8 cellular contexts compared by ENCODE assay signal in genomic region chr17:51372345-51373004, GRCh38.
DNase-seq lines count a peak whose midpoint lies in the region; ATAC-seq and TF ChIP-seq lines count a peak whose summit lies in the region.

No MANE protein-coding gene starts in this region.

- H3K4me3 ChIP-seq in stomach: no peak overlapping the region

- 56 to 68% (median 60%) methylated on average over 5 of the region's 5 CpGs for WGBS in stomach, 5 donors

- peak; percentile 24 for TF ChIP-seq POLR2A in GM18951 (IDR thresholded peaks at IDR 0.05; ENCODE audit: extremely low read depth, insufficient read depth, insufficient read length)
- TF ChIP-seq POLR2A in stomach (IDR thresholded peaks at IDR 0.05): no peak

- CTCF ChIA-PET in Calu3 (lab: Charles Lee): interaction anchor here (0.7 to 1.6 kb wide), 6 partner anchors 74 to 798 kb away, joined by 3 to 14 read pairs (median 3); no protein-coding TSS in a partner anchor

- peaks cover 0 to 15% (median 0%) of the 10 kb centered on the region in 3 donors for H3K27me3 ChIP-seq in stomach

- in situ Hi-C loops in GM18951 (cut with MboI; ENCODE audit: low sequenced_read_pairs, unreplicated experiment): no loop called here

- TF ChIP-seq EP300 in stomach (IDR thresholded peaks at IDR 0.05): no peak

- no peaks in the 10 kb centered on the region for H3K9me3 Mint-ChIP-seq in Calu3 (ENCODE audit: low read depth, unreplicated experiment)
- H3K9me3 Mint-ChIP-seq in dendritic cell treated with granulocyte-macrophage colony-stimulating factor and Interleukin-4, amounts not matched to agents 40 ng/mL and 50 ng/mL, for 4 days: no peaks in the 10 kb centered on the region

- no peaks in the 10 kb centered on the region for H3K36me3 ChIP-seq in stomach

- DNase-seq in Calu3 (peak; percentile 69), OCI-M1 (lab: John Stamatoyannopoulos, UW) (peak; percentile 97), middle frontal gyrus (ENCODE audit: extremely low spot score, low spot score) (peak; percentile 53), stomach (no peak)

- peaks cover 6% of the 10 kb centered on the region for H3K36me3 Mint-ChIP-seq in Calu3 (ENCODE audit: insufficient read depth, unreplicated experiment)
- H3K36me3 Mint-ChIP-seq in dendritic cell treated with granulocyte-macrophage colony-stimulating factor and Interleukin-4, amounts not matched to agents 40 ng/mL and 50 ng/mL, for 4 days (ENCODE audit: low read depth): peaks cover 7% of the 10 kb centered on the region

- H3K4me1 Mint-ChIP-seq in Calu3 (ENCODE audit: low read depth, unreplicated experiment): peaks cover 9% of the 10 kb centered on the region
- H3K4me1 Mint-ChIP-seq in dendritic cell treated with granulocyte-macrophage colony-stimulating factor and Interleukin-4, amounts not matched to agents 40 ng/mL and 50 ng/mL, for 4 days (ENCODE audit: low read depth): peaks cover 47% of the 10 kb centered on the region

- H3K4me1 ChIP-seq in stomach: no peaks in the 10 kb centered on the region

- H3K4me3 Mint-ChIP-seq in Calu3 (ENCODE audit: low read depth, unreplicated experiment): peak overlapping the region; percentile 34
- H3K4me3 Mint-ChIP-seq in dendritic cell treated with granulocyte-macrophage colony-stimulating factor and Interleukin-4, amounts not matched to agents 40 ng/mL and 50 ng/mL, for 4 days: peak overlapping the region; percentile 13

- no peak overlapping the region for H3K27ac ChIP-seq in stomach

- no peaks in the 10 kb centered on the region for H3K9me3 ChIP-seq in stomach

- H3K27me3 Mint-ChIP-seq in Calu3 (ENCODE audit: unreplicated experiment): peaks cover 78% of the 10 kb centered on the region
- H3K27me3 Mint-ChIP-seq in dendritic cell treated with granulocyte-macrophage colony-stimulating factor and Interleukin-4, amounts not matched to agents 40 ng/mL and 50 ng/mL, for 4 days: peaks cover 13% of the 10 kb centered on the region

- ATAC-seq in HG03432 (IDR thresholded peaks at IDR 0.05; ENCODE audit: unreplicated experiment) (peak; percentile 86), GM19467 (IDR thresholded peaks at IDR 0.05; ENCODE audit: unreplicated experiment) (no peak)

- peak overlapping the region; percentile 69 for H3K27ac Mint-ChIP-seq in Calu3 (ENCODE audit: unreplicated experiment)
- peak overlapping the region; percentile 70 for H3K27ac Mint-ChIP-seq in dendritic cell treated with granulocyte-macrophage colony-stimulating factor and Interleukin-4, amounts not matched to agents 40 ng/mL and 50 ng/mL, for 4 days

- BruUV-seq in Calu3 (replicated peaks; lab: Mats Ljungman, UMichigan): TSS peak; percentile 93

- TF ChIP-seq CTCF in Calu3 (IDR thresholded peaks at IDR 0.05; ENCODE audit: unreplicated experiment) (no peak), stomach (IDR thresholded peaks at IDR 0.05) (no peak)

- intact Hi-C loops in Calu3 (cut with micrococcal nuclease; ENCODE audit: unreplicated experiment): loop anchor here (10.0 kb wide), 1 partner anchor 392 kb away; no protein-coding TSS in a partner anchor
- intact Hi-C loops in dendritic cell treated with granulocyte-macrophage colony-stimulating factor and Interleukin-4, amounts not matched to agents 40 ng/mL and 50 ng/mL, for 4 days (cut with micrococcal nuclease): loop anchor here (2.0 to 10.0 kb wide), 4 partner anchors 62 to 735 kb away; no protein-coding TSS in a partner anchor
- intact Hi-C loops in stomach (cut with DNase I; ENCODE audit: low total_unique reads): no loop called here
